Comparison of ENCODE assay signal across 13 cellular contexts in the genomic region with DNA sequence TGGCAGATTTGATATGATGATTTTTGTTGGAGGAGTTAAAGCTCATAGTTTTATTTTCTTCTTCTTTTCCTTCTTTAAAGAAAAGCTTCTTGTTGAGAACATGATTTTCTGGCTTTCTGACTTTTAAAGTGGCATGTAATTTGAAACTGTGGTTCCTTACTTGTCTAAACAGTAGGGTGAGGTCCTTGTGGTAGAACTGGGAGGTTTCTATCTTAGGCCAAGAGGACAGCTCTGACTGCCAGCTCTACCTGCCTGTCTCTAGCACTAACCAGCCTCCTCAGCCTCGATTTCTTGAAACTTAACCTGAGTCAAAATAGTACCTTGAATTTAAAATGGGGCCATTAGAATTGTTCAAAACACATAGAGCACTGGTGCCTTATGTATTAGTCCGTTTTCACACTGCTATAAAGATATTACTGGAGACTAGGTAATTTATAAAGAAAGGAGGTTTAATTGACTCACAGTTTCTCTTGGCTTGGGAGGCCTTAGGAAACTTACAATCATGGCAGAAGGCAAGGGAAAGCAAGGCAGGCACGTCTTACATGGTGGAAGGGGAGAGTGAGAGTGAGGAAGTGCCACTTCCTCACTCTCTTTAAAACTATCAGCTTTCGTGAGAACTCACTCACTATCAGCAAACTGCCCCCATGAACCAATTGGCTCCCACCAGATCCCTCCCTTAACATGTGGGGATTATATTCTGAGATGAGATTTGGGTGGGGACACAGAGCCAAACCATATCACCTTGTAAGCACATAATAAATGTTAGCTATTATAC.
A peak's percentile ranks its signal among the peaks of the same experiment; 100 is the strongest.
DNase-seq lines count a peak whose midpoint lies in the region; ATAC-seq and TF ChIP-seq lines count a peak whose summit lies in the region.
"Had no signal": no experiment of that assay in that cellular context is flagged by ENCODE, and none has a peak within 500 bp of the region (broad histone marks: within the 10 kb centered on the region; RNA-seq: fewer than 3 reads in every experiment).

No MANE protein-coding gene starts in this region.

- peaks cover 48% of the 10 kb centered on the region for H3K4me1 ChIP-seq in left ventricle myocardium inferior
- H3K4me1 ChIP-seq in PC-3 (ENCODE audit: insufficient read depth, low read length): peaks cover 15% of the 10 kb centered on the region

- H3K36me3 ChIP-seq in left ventricle myocardium inferior: no peaks in the 10 kb centered on the region
- H3K36me3 ChIP-seq in PC-3 (ENCODE audit: low read depth, low read length): no peaks in the 10 kb centered on the region
- H3K36me3 ChIP-seq: spleen had no signal

- no peaks in the 10 kb centered on the region for H3F3A ChIP-seq in PC-3 (ENCODE audit: low read length, unreplicated experiment)

- POLR2A ChIA-PET in PC-3 (lab: Charles Lee; ENCODE audit: unreplicated experiment): interaction anchor here (0.7 kb wide), 1 partner anchor 16 kb away, joined by 3 read pairs; no protein-coding TSS in a partner anchor

- no peak for TF ChIP-seq CTCF in left ventricle myocardium inferior (IDR thresholded peaks at IDR 0.05; ENCODE audit: borderline replicate concordance)
- no peak for TF ChIP-seq CTCF in PC-3 (conservative IDR thresholded peaks at IDR 0.05; ENCODE audit: low read depth, low read length)

- H3K9ac ChIP-seq in PC-3 (ENCODE audit: low read length): no peak overlapping the region

- DNase-seq in left ventricle myocardium superior (no peak), left ventricle myocardium inferior (no peak), PC-3 (peak; percentile 63), dedifferentiated amniotic fluid mesenchymal stem cell (ENCODE audit: extremely low spot score) (peak; percentile 50), Ammon's horn (ENCODE audit: low spot score) (no peak), globus pallidus (ENCODE audit: low spot score) (no peak)
- DNase-seq: activated CD4-positive, alpha-beta memory T cell treated with anti-CD3 and anti-CD28 coated beads for 36 hours; HCEC 1CT; NCI-H748 treated with DMSO at 0.1 percent for 48 hours; SHP77; spleen had no signal

- H3K9me3 ChIP-seq in left ventricle myocardium inferior (replicated peaks): no peaks in the 10 kb centered on the region
- H3K9me3 ChIP-seq in PC-3 (ENCODE audit: low read length): no peaks in the 10 kb centered on the region

- no peaks in the 10 kb centered on the region for H3K9me2 ChIP-seq in PC-3 (replicated peaks; ENCODE audit: low read length)

- no peak overlapping the region for H2AFZ ChIP-seq in PC-3 (ENCODE audit: low read length)

- H3K4me2 ChIP-seq in PC-3 (ENCODE audit: low read length): peak overlapping the region; percentile 4; the same call in 1 of the 2 replicates

- no TSS peak for BruUV-seq in PC-3 (replicated peaks; lab: Mats Ljungman, UMichigan)

- H3K27ac ChIP-seq in left ventricle myocardium inferior (replicated peaks) (no peak overlapping the region), PC-3 (ENCODE audit: low read length) (no peak overlapping the region)
- H3K27ac ChIP-seq: spleen had no signal

- no peaks in the 10 kb centered on the region for H4K20me1 ChIP-seq in PC-3 (ENCODE audit: low read length)

- peak; percentile 39 for ATAC-seq in left ventricle myocardium superior
- peak; percentile 91 for ATAC-seq in PC-3
- no peak for ATAC-seq in GM21528 (IDR thresholded peaks at IDR 0.05; ENCODE audit: low FRiP score, unreplicated experiment)
- no peak for ATAC-seq in GM18502 (IDR thresholded peaks at IDR 0.05; ENCODE audit: poor library complexity, unreplicated experiment)

- H3K79me2 ChIP-seq in PC-3 (ENCODE audit: low read length): peaks cover 5% of the 10 kb centered on the region

- no peaks in the 10 kb centered on the region for H3K27me3 ChIP-seq in left ventricle myocardium inferior (ENCODE audit: low read depth)
- no peaks in the 10 kb centered on the region for H3K27me3 ChIP-seq in PC-3 (ENCODE audit: low read length)
- H3K27me3 ChIP-seq: spleen had no signal

- CTCF ChIA-PET in PC-3 (lab: Charles Lee): no interaction called here

- intact Hi-C loops in left ventricle myocardium superior (cut with micrococcal nuclease): no loop called here
- intact Hi-C loops in left ventricle myocardium inferior (cut with micrococcal nuclease): no loop called here
- intact Hi-C loops in PC-3 (cut with micrococcal nuclease): no loop called here

- H3K4me3 ChIP-seq in left ventricle myocardium inferior: no peak overlapping the region
- no peak overlapping the region for H3K4me3 ChIP-seq in PC-3 (ENCODE audit: low read length)
- H3K4me3 ChIP-seq: spleen had no signal

Comparison
In these comparisons a context has a peak if more than half of its experiments do, and no peak if none do; other contexts are left out.
1. ATAC-seq: peak in left ventricle myocardium superior (single experiment) and PC-3 (single experiment); none in GM21528 (single experiment) and GM18502 (single experiment).
2. DNase-seq: peak in PC-3 (single experiment) and dedifferentiated amniotic fluid mesenchymal stem cell (single experiment); none in left ventricle myocardium superior (single experiment), left ventricle myocardium inferior (single experiment), Ammon's horn (single experiment) and globus pallidus (single experiment).